Comparison of ENCODE assay signal across 1 cellular context in the genomic region with DNA sequence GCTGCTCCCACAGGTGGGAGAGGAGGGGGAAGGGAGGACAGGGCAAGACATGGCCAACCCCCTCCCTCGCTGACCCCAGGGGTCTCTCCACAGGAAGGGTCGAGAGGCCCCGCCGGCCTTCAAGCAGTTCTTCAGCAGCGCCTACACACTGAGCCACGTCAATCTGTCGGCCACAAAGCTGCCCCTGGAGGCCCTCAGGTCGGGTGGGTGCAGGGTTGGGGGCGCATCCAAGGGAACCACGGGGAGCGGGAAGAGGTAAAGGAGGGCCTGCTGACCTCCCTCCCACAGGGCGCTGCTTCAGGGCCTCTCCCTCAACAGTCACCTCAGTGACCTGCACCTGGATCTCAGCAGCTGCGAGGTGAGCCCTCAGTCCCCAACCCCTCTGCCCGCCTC.
TF ChIP-seq lines count a peak whose summit lies in the region.

No MANE protein-coding gene starts in this region.

TF ChIP-seq in GM12891, 5 proteins besides CTCF, POLR2A, EP300 and RAD21:
- no peak for TF ChIP-seq SPI1 (IDR thresholded peaks at IDR 0.05; ENCODE audit: low read depth, low read length)
- TF ChIP-seq POU2F2 (IDR thresholded peaks at IDR 0.05; ENCODE audit: low read depth, low read length), result no peak
- TF ChIP-seq TAF1 (IDR thresholded peaks at IDR 0.05; ENCODE audit: low read depth, low read length), result no peak
- TF ChIP-seq POLR2AphosphoS5 (IDR thresholded peaks at IDR 0.05; ENCODE audit: low read depth, low read length), result no peak
- no peak for TF ChIP-seq PAX5 (IDR thresholded peaks at IDR 0.05; ENCODE audit: insufficient read depth, low read length, severe bottlenecking)
